Comparison of ENCODE assay signal across 1 cellular context in genomic region chr4:126871810-126872209, GRCh38.
A peak's percentile ranks its signal among the peaks of the same experiment; 100 is the strongest.
TF ChIP-seq lines count a peak whose summit lies in the region.

No MANE protein-coding gene starts in this region.

TF ChIP-seq in K562, 482 proteins besides CTCF, POLR2A, EP300 and RAD21 (continued from another document):
- TF ChIP-seq ZBTB12 (CRISPR knock-in tag; IDR thresholded peaks at IDR 0.05) (no peak), HBP1 (CRISPR knock-in tag; IDR thresholded peaks at IDR 0.05) (no peak), FOXJ2 (tag; IDR thresholded peaks at IDR 0.05) (no peak), ZNF280A (IDR thresholded peaks at IDR 0.05; ENCODE audit: low read depth, partially characterized antibody) (peak; percentile 54), ZKSCAN8 (CRISPR knock-in tag; IDR thresholded peaks at IDR 0.05) (no peak), SETDB1 (IDR thresholded peaks at IDR 0.05; ENCODE audit: low read length) (no peak), KDM1A (IDR thresholded peaks at IDR 0.05) (no peak), CHAMP1 (IDR thresholded peaks at IDR 0.05) (0 out of 2 replicates have a peak, but pooled peaks have one; percentile 28), SOX6 (IDR thresholded peaks at IDR 0.05) (no peak), PBX2 (CRISPR knock-in tag; IDR thresholded peaks at IDR 0.05; ENCODE audit: low read depth) (no peak), PBX2 (tag; conservative IDR thresholded peaks at IDR 0.05; ENCODE audit: low read depth) (no peak), TRIM28 (IDR thresholded peaks at IDR 0.05) (0 out of 2 replicates have a peak, but pooled peaks have one; percentile 33)
